ENCODE assay signal across 8 cellular contexts in genomic region chr11:22666700-22667439, GRCh38. TPM values are rescaled to one million over a fixed set of nuclear protein-coding genes. Genes with fewer than 3 reads are reported as not detected.
DNase-seq lines count a peak whose midpoint lies in the region; ATAC-seq and TF ChIP-seq lines count a peak whose summit lies in the region.

No MANE protein-coding gene starts in this region.

- peak overlapping the region; percentile 52 for H3K4me2 ChIP-seq in DND-41 (ENCODE audit: insufficient read depth, low read length)
- H3K4me2 ChIP-seq in KMS-11: peak overlapping the region; percentile 96

- H3K9ac ChIP-seq in DND-41 (ENCODE audit: low read depth, low read length) (peak overlapping the region; percentile 53), KMS-11 (peak overlapping the region; percentile 98)

- TF ChIP-seq POLR2A in spleen (IDR thresholded peaks at IDR 0.05) (no peak), uterus (IDR thresholded peaks at IDR 0.05) (no peak)

- H2AFZ ChIP-seq in DND-41 (ENCODE audit: low read depth, low read length): peak overlapping the region; percentile 45
- H2AFZ ChIP-seq in KMS-11 (ENCODE audit: low read depth): no peak overlapping the region

- H3K4me1 ChIP-seq in DND-41 (ENCODE audit: insufficient read depth, low read length) (peaks cover 36% of the 10 kb centered on the region), KMS-11 (ENCODE audit: low read depth, poor library complexity, severe bottlenecking) (peaks cover 59% of the 10 kb centered on the region), spleen (peaks cover 3 to 17% (median 9%) of the 10 kb centered on the region in 6 donors), uterus (no peaks in the 10 kb centered on the region)

- ATAC-seq in DND-41 (ENCODE audit: insufficient read depth, low read depth): peak; percentile 66
- ATAC-seq in GM21367 (IDR thresholded peaks at IDR 0.05; ENCODE audit: unreplicated experiment): peak; percentile 52

- WGBS in spleen, 5 donors: 3 to 10% (median 6%) methylated on average over 38 to 40 of the region's 40 CpGs

- H3K79me2 ChIP-seq in DND-41 (ENCODE audit: insufficient read depth, low read length) (0 out of 2 replicates have a peak, but pooled peaks cover 2% of the 10 kb centered on the region), KMS-11 (ENCODE audit: insufficient read depth, low read depth) (peaks cover 70% of the 10 kb centered on the region)

- H3K27me3 ChIP-seq in DND-41 (ENCODE audit: insufficient read depth, low read length, poor library complexity) (peaks cover 40% of the 10 kb centered on the region), KMS-11 (ENCODE audit: insufficient read depth, low read depth) (no peaks in the 10 kb centered on the region), spleen (replicated peaks in 1 of 7) (peaks cover 0 to 54% (median 23%) of the 10 kb centered on the region in 7 donors), uterus (no peaks in the 10 kb centered on the region)

- no peaks in the 10 kb centered on the region for H3K36me3 ChIP-seq in DND-41 (ENCODE audit: insufficient read depth, low read length)
- H3K36me3 ChIP-seq in KMS-11 (ENCODE audit: insufficient read depth): no peaks in the 10 kb centered on the region
- H3K36me3 ChIP-seq in spleen: no peaks in the 10 kb centered on the region
- no peaks in the 10 kb centered on the region for H3K36me3 ChIP-seq in uterus

- intact Hi-C loops in spleen (cut with DNase I; ENCODE audit: low total_unique reads) (no loop called here), uterus (cut with DNase I; ENCODE audit: low total_unique reads) (no loop called here)

- no peaks in the 10 kb centered on the region for H3K9me3 ChIP-seq in DND-41 (ENCODE audit: insufficient read depth, low read length, severe bottlenecking)
- H3K9me3 ChIP-seq in spleen: no peaks in the 10 kb centered on the region
- no peaks in the 10 kb centered on the region for H3K9me3 ChIP-seq in uterus

- H3K27ac ChIP-seq in DND-41 (ENCODE audit: low read length): peak overlapping the region; percentile 81
- peak overlapping the region; percentile 99 for H3K27ac ChIP-seq in KMS-11
- peak overlapping the region in 1 of 8 donors; percentile 8 for H3K27ac ChIP-seq in spleen
- H3K27ac ChIP-seq in uterus: no peak overlapping the region

- H3K4me3 ChIP-seq in DND-41 (ENCODE audit: low read depth in 1 of 2, low read length in 2 of 2) (peak overlapping the region; percentile 11 to 55; a peak in 3 of 4 replicates), KMS-11 (IDR thresholded peaks at IDR 0.05; ENCODE audit: insufficient read depth, low read depth, low read length) (no peak overlapping the region), astrocyte of the spinal cord (ENCODE audit: low read depth, low read length) (peak overlapping the region; percentile 38), spleen (peak overlapping the region in 7 of 8 donors; percentile 8 to 63 (median 31)), uterus (no peak overlapping the region)

- in situ Hi-C loops in astrocyte of the spinal cord (cut with HindIII; ENCODE audit: low sequenced_read_pairs): no loop called here

- DNase-seq in DND-41 (no peak), astrocyte of the spinal cord (ENCODE audit: low read depth, low spot score) (peak; percentile 27), islet precursor cell (peak; percentile 82), spleen (peak; percentile 75), uterus (no peak), NCI-H1930 (lab: John Stamatoyannopoulos, UW) (no peak)

- TF ChIP-seq CTCF in DND-41 (IDR thresholded peaks at IDR 0.05; ENCODE audit: borderline replicate concordance, extremely low read depth, low read length, poor library complexity, severe bottlenecking): no peak
- no peak; the same call in 1 of the 2 replicates for TF ChIP-seq CTCF in KMS-11 (conservative IDR thresholded peaks at IDR 0.05; ENCODE audit: low read depth, low read length)
- TF ChIP-seq CTCF in astrocyte of the spinal cord (IDR thresholded peaks at IDR 0.05; ENCODE audit: low read depth, low read length): no peak
- TF ChIP-seq CTCF in spleen (IDR thresholded peaks at IDR 0.05 in 8 of 11, conservative IDR thresholded peaks at IDR 0.05 in 3 of 11): no peak
- no peak for TF ChIP-seq CTCF in uterus (IDR thresholded peaks at IDR 0.05)

- H4K20me1 ChIP-seq in DND-41 (ENCODE audit: insufficient read depth, low read length) (no peaks in the 10 kb centered on the region), KMS-11 (ENCODE audit: insufficient read depth) (no peaks in the 10 kb centered on the region)

RNA-seq across cellular contexts. Expression of gene GAS2, which starts 0.5 kb away (rescaled TPM):
- total RNA-seq in spleen (1 to 10 TPM; 1.7 to 9.1 (median 2.4) TPM), uterus (10 to 100 TPM in 1 of 4 donors, 1 to 10 TPM in 1, under 1 TPM in 1, not detected in 1; 0.77 to 21.5 (median 5.1) TPM)
- polyA plus RNA-seq in spleen: 1 to 10 TPM; 1.1 to 1.4 (median 1.3) TPM

RNA-seq across cellular contexts. Expression of gene FANCF, which starts 41.2 kb away (rescaled TPM):
- total RNA-seq in spleen (10 to 100 TPM; 12.2 to 15.7 (median 13.2) TPM), uterus (10 to 100 TPM in 2 of 4 donors, 1 to 10 TPM in 1, under 1 TPM in 1; 0.88 to 27.6 (median 6.4) TPM)
- 10 to 100 TPM; 12.2 to 14.3 (median 13.6) TPM for polyA plus RNA-seq in spleen

Comparison
In these comparisons a context has a peak if more than half of its experiments do, and no peak if none do; other contexts are left out.
1. DNase-seq: peak in astrocyte of the spinal cord (single experiment), islet precursor cell (single experiment) and spleen (single experiment); none in DND-41 (single experiment), uterus (0 of 2) and NCI-H1930 (0 of 2).
2. H3K27ac ChIP-seq: peak in DND-41 (single experiment) and KMS-11 (single experiment); none in uterus (0 of 2).
3. H3K4me3 ChIP-seq: peak in DND-41 (2 of 2), astrocyte of the spinal cord (single experiment) and spleen (7 of 8); none in KMS-11 (single experiment) and uterus (0 of 2).